ENCODE assay signal across 13 cellular contexts in the genomic region with DNA sequence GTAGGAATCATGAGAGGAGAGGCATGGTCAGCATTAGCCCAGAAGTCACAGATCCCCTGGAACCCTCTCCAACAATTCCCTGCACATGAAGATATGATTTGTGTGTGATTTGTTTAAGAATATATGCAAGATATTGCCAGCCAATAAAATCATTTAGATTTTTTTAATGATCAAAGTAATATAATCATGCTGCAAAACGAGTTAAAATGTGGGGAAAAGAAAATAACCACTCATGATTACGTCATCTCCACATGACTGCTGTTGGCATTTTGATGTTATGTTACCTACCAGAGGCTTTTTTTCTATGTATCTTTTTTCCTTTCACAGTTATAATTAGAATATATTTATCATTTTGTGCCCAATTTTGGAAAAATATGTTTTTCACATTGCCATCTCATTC. TPM values are rescaled to one million over a fixed set of nuclear protein-coding genes. Genes with fewer than 3 reads are reported as not detected.
A peak's percentile ranks its signal among the peaks of the same experiment; 100 is the strongest.
DNase-seq lines count a peak whose midpoint lies in the region; ATAC-seq lines count a peak whose summit lies in the region.
"Had no signal": no experiment of that assay in that cellular context is flagged by ENCODE, and none has a peak within 500 bp of the region (broad histone marks: within the 10 kb centered on the region; RNA-seq: fewer than 3 reads in every experiment).

No MANE protein-coding gene starts in this region.

- no peaks in the 10 kb centered on the region for H3K27me3 Mint-ChIP-seq in activated naive CD4-positive, alpha-beta T cell treated with anti-CD3 and anti-CD28 coated beads for 36 hours (ENCODE audit: low read depth)
- no peaks in the 10 kb centered on the region for H3K27me3 Mint-ChIP-seq in stimulated activated naive CD8-positive, alpha-beta T cell treated with anti-CD3 and anti-CD28 coated beads, Interleukin-15, Interleukin-2, amounts not matched to agents 100 ng/mL and 50 ng/mL, for 24 hours

- no peaks in the 10 kb centered on the region for H3K9me3 Mint-ChIP-seq in activated naive CD4-positive, alpha-beta T cell treated with anti-CD3 and anti-CD28 coated beads for 36 hours
- no peaks in the 10 kb centered on the region for H3K9me3 Mint-ChIP-seq in stimulated activated naive CD8-positive, alpha-beta T cell treated with anti-CD3 and anti-CD28 coated beads, Interleukin-15, Interleukin-2, amounts not matched to agents 100 ng/mL and 50 ng/mL, for 24 hours

- intact Hi-C loops in activated naive CD4-positive, alpha-beta T cell treated with anti-CD3 and anti-CD28 coated beads for 36 hours (cut with micrococcal nuclease), result loop anchor here (1.0 to 10.0 kb wide), 6 partner anchors 67 to 633 kb away; a partner anchor contains a TSS

- peak overlapping the region; percentile 61 for H3K27ac Mint-ChIP-seq in activated naive CD4-positive, alpha-beta T cell treated with anti-CD3 and anti-CD28 coated beads for 36 hours
- H3K27ac Mint-ChIP-seq in stimulated activated naive CD8-positive, alpha-beta T cell treated with anti-CD3 and anti-CD28 coated beads, Interleukin-15, Interleukin-2, amounts not matched to agents 100 ng/mL and 50 ng/mL, for 24 hours, result peak overlapping the region; percentile 46

- peaks cover 37% of the 10 kb centered on the region for H3K4me1 Mint-ChIP-seq in activated naive CD4-positive, alpha-beta T cell treated with anti-CD3 and anti-CD28 coated beads for 36 hours (ENCODE audit: low read depth)
- H3K4me1 Mint-ChIP-seq in stimulated activated naive CD8-positive, alpha-beta T cell treated with anti-CD3 and anti-CD28 coated beads, Interleukin-15, Interleukin-2, amounts not matched to agents 100 ng/mL and 50 ng/mL, for 24 hours (ENCODE audit: low read depth), result peaks cover 36% of the 10 kb centered on the region

- no peak overlapping the region for H3K4me3 Mint-ChIP-seq in activated naive CD4-positive, alpha-beta T cell treated with anti-CD3 and anti-CD28 coated beads for 36 hours
- peak overlapping the region; percentile 9 for H3K4me3 Mint-ChIP-seq in stimulated activated naive CD8-positive, alpha-beta T cell treated with anti-CD3 and anti-CD28 coated beads, Interleukin-15, Interleukin-2, amounts not matched to agents 100 ng/mL and 50 ng/mL, for 24 hours

- DNase-seq in activated naive CD4-positive, alpha-beta T cell treated with anti-CD3 and anti-CD28 coated beads for 36 hours, result no peak
- no peak for DNase-seq in activated naive CD4-positive, alpha-beta T cell treated with anti-CD3 and anti-CD28 coated beads, Interleukin-2, amount 50 U/mL, for 16 hours
- DNase-seq in OCI-M1 (lab: John Stamatoyannopoulos, UW) (peak; percentile 70), hepatic stellate cell (ENCODE audit: low spot score) (no peak), NCI-H1930 (lab: John Stamatoyannopoulos, UW) (no peak)
- peak; percentile 54 for DNase-seq in central memory CD4-positive, alpha-beta T cell
- DNase-seq: GDM1 had no signal

- no peak for ATAC-seq in HG03521 (IDR thresholded peaks at IDR 0.05; ENCODE audit: unreplicated experiment)

- H3K36me3 Mint-ChIP-seq in activated naive CD4-positive, alpha-beta T cell treated with anti-CD3 and anti-CD28 coated beads for 36 hours (ENCODE audit: low read depth), result no peaks in the 10 kb centered on the region
- no peaks in the 10 kb centered on the region for H3K36me3 Mint-ChIP-seq in stimulated activated naive CD8-positive, alpha-beta T cell treated with anti-CD3 and anti-CD28 coated beads, Interleukin-15, Interleukin-2, amounts not matched to agents 100 ng/mL and 50 ng/mL, for 24 hours (ENCODE audit: low read depth)

- CTCF ChIA-PET in activated naive CD4-positive, alpha-beta T cell treated with anti-CD3 and anti-CD28 coated beads for 36 hours (lab: Charles Lee), result interaction anchor here (0.7 kb wide), 1 partner anchor 579 kb away, joined by 3 read pairs; no protein-coding TSS in a partner anchor

RNA-seq across cellular contexts. Expression of a gene that starts 22.4 kb away (rescaled TPM):
- total RNA-seq in activated naive CD4-positive, alpha-beta T cell treated with anti-CD3 and anti-CD28 coated beads for 36 hours, result not detected
- total RNA-seq: body of pancreas, lung, pancreas, vagina had no signal

RNA-seq across cellular contexts. Expression of a gene that starts 24.2 kb away (rescaled TPM):
- under 1 TPM; 0.05 to 0.15 TPM for total RNA-seq in activated naive CD4-positive, alpha-beta T cell treated with anti-CD3 and anti-CD28 coated beads for 36 hours
- total RNA-seq: body of pancreas, vagina had no signal

RNA-seq across cellular contexts. Expression of a gene that starts 29.7 kb away (rescaled TPM):
- total RNA-seq in activated naive CD4-positive, alpha-beta T cell treated with anti-CD3 and anti-CD28 coated beads for 36 hours, result 10 to 100 TPM; 33.0 to 35.2 TPM

RNA-seq across cellular contexts. Expression of a gene that starts 50.4 kb away (rescaled TPM):
- not detected for total RNA-seq in activated naive CD4-positive, alpha-beta T cell treated with anti-CD3 and anti-CD28 coated beads for 36 hours
- total RNA-seq: body of pancreas, lung, pancreas, vagina had no signal

RNA-seq across cellular contexts. Expression of a gene that starts 52.2 kb away (rescaled TPM):
- total RNA-seq in activated naive CD4-positive, alpha-beta T cell treated with anti-CD3 and anti-CD28 coated beads for 36 hours, result 10 to 100 TPM; 31.5 to 33.0 TPM

Comparison
In these comparisons a context has a peak if more than half of its experiments do, and no peak if none do; other contexts are left out.
1. DNase-seq: peak in OCI-M1 (single experiment) and central memory CD4-positive, alpha-beta T cell (single experiment); none in activated naive CD4-positive, alpha-beta T cell treated with anti-CD3 and anti-CD28 coated beads for 36 hours (single experiment), activated naive CD4-positive, alpha-beta T cell treated with anti-CD3 and anti-CD28 coated beads, Interleukin-2, amount 50 U/mL, for 16 hours (single experiment), hepatic stellate cell (single experiment) and NCI-H1930 (0 of 2).